ENCODE assay signal across 16 cellular contexts in genomic region chrX:66019310-66019652, GRCh38. TPM values are rescaled to one million over a fixed set of nuclear protein-coding genes. Genes with fewer than 3 reads are reported as not detected.
DNase-seq lines count a peak whose midpoint lies in the region; ATAC-seq lines count a peak whose summit lies in the region.
"Had no signal": no experiment of that assay in that cellular context is flagged by ENCODE, and none has a peak within 500 bp of the region (broad histone marks: within the 10 kb centered on the region; RNA-seq: fewer than 3 reads in every experiment).

No MANE protein-coding gene starts in this region.

- no peaks in the 10 kb centered on the region for H3K9me3 Mint-ChIP-seq in T-helper 2 cell treated with Interferon-gamma antibody and Interleukin-4, amounts not matched to agents 5 μg/mL and 100 μg/mL, for 36 hours
- H3K9me3 Mint-ChIP-seq in immature natural killer cell = no peaks in the 10 kb centered on the region
- peaks cover 2% of the 10 kb centered on the region for H3K9me3 Mint-ChIP-seq in stimulated activated memory B cell treated with anti-CD40 and anti-IgM and Interleukin-4, amounts not matched to agents 10 μg/mL and 1 μg/mL and 100 μg/mL, for 72 hours
- H3K9me3 Mint-ChIP-seq: GM23338 had no signal

- DNase-seq in T-helper 2 cell treated with Interferon-gamma antibody and Interleukin-4, amounts not matched to agents 5 μg/mL and 100 μg/mL, for 36 hours (ENCODE audit: low spot score) = no peak
- DNase-seq in T-helper 2 cell (no peak), T-helper 17 cell (no peak), immature natural killer cell (no peak), SKM-1 treated with dmso at 0.1 percent for 144 hours (lab: John Stamatoyannopoulos, UW; ENCODE audit: unreplicated experiment) (no peak)
- DNase-seq in stimulated activated CD8-positive, alpha-beta memory T cell treated with anti-CD3 and anti-CD28 coated beads, Interleukin-4, amount 100 ng/mL, for 48 hours = no peak
- DNase-seq: 8988T, DMS79, NCI-H1092 treated with DMSO at 0.1 percent for 48 hours, NCI-H1694 treated with DMSO at 0.1 percent for 48 hours, NCI-H446 had no signal

- H3K9me3 ChIP-seq in T-helper 17 cell (ENCODE audit: control insufficient read depth, low read length, poor library complexity, severe bottlenecking) = no peaks in the 10 kb centered on the region

- H3K27ac Mint-ChIP-seq in T-helper 2 cell treated with Interferon-gamma antibody and Interleukin-4, amounts not matched to agents 5 μg/mL and 100 μg/mL, for 36 hours = no peak overlapping the region
- H3K27ac Mint-ChIP-seq in T-helper 17 cell = peak overlapping the region; percentile 5
- peak overlapping the region in 5 of 6 donors; percentile 7 to 64 (median 25) for H3K27ac Mint-ChIP-seq in immature natural killer cell
- H3K27ac Mint-ChIP-seq in stimulated activated memory B cell treated with anti-CD40 and anti-IgM and Interleukin-4, amounts not matched to agents 10 μg/mL and 1 μg/mL and 100 μg/mL, for 72 hours = peak overlapping the region; percentile 92
- H3K27ac Mint-ChIP-seq: GM23338 had no signal

- H3K36me3 Mint-ChIP-seq in T-helper 2 cell treated with Interferon-gamma antibody and Interleukin-4, amounts not matched to agents 5 μg/mL and 100 μg/mL, for 36 hours (ENCODE audit: low read depth) = peaks cover 32% of the 10 kb centered on the region
- no peaks in the 10 kb centered on the region for H3K36me3 Mint-ChIP-seq in T-helper 17 cell (ENCODE audit: low read depth)
- H3K36me3 Mint-ChIP-seq in immature natural killer cell = peaks cover 0 to 6% (median 0%) of the 10 kb centered on the region in 3 donors
- H3K36me3 Mint-ChIP-seq in stimulated activated memory B cell treated with anti-CD40 and anti-IgM and Interleukin-4, amounts not matched to agents 10 μg/mL and 1 μg/mL and 100 μg/mL, for 72 hours = peaks cover 11% of the 10 kb centered on the region

- ATAC-seq in T-helper 17 cell (no peak), GM21619 (IDR thresholded peaks at IDR 0.05; ENCODE audit: unreplicated experiment) (no peak)
- ATAC-seq in stimulated activated memory B cell treated with anti-CD40 and anti-IgM and Interleukin-4, amounts not matched to agents 10 μg/mL and 1 μg/mL and 100 μg/mL, for 72 hours = no peak
- ATAC-seq: GM23338 had no signal

- H3K4me3 Mint-ChIP-seq in T-helper 2 cell treated with Interferon-gamma antibody and Interleukin-4, amounts not matched to agents 5 μg/mL and 100 μg/mL, for 36 hours = peak overlapping the region; percentile 84
- H3K4me3 Mint-ChIP-seq in T-helper 17 cell (peak overlapping the region; percentile 1), immature natural killer cell (peak overlapping the region in 2 of 5 donors; percentile 0 to 27)
- peak overlapping the region; percentile 48 for H3K4me3 Mint-ChIP-seq in stimulated activated memory B cell treated with anti-CD40 and anti-IgM and Interleukin-4, amounts not matched to agents 10 μg/mL and 1 μg/mL and 100 μg/mL, for 72 hours
- H3K4me3 Mint-ChIP-seq: GM23338 had no signal

- H3K4me1 Mint-ChIP-seq in T-helper 2 cell treated with Interferon-gamma antibody and Interleukin-4, amounts not matched to agents 5 μg/mL and 100 μg/mL, for 36 hours (ENCODE audit: low read depth) = peaks cover 64% of the 10 kb centered on the region
- H3K4me1 Mint-ChIP-seq in T-helper 17 cell (peaks cover 38% of the 10 kb centered on the region), immature natural killer cell (peaks cover 71 to 88% of the 10 kb centered on the region in 2 donors)
- peaks cover 84% of the 10 kb centered on the region for H3K4me1 Mint-ChIP-seq in stimulated activated memory B cell treated with anti-CD40 and anti-IgM and Interleukin-4, amounts not matched to agents 10 μg/mL and 1 μg/mL and 100 μg/mL, for 72 hours

- no peaks in the 10 kb centered on the region for H3K27me3 Mint-ChIP-seq in T-helper 2 cell treated with Interferon-gamma antibody and Interleukin-4, amounts not matched to agents 5 μg/mL and 100 μg/mL, for 36 hours (ENCODE audit: low read depth)
- no peaks in the 10 kb centered on the region for H3K27me3 Mint-ChIP-seq in T-helper 17 cell
- H3K27me3 Mint-ChIP-seq in immature natural killer cell (ENCODE audit: low read depth in 3 of 3) = peaks cover 0 to 7% (median 3%) of the 10 kb centered on the region in 3 donors
- H3K27me3 Mint-ChIP-seq in stimulated activated memory B cell treated with anti-CD40 and anti-IgM and Interleukin-4, amounts not matched to agents 10 μg/mL and 1 μg/mL and 100 μg/mL, for 72 hours = no peaks in the 10 kb centered on the region

RNA-seq across cellular contexts. Expression of gene VSIG4, which starts 20.6 kb away (rescaled TPM):
- under 1 TPM in 1 of 2 donors, not detected in 1; 0.60 TPM for total RNA-seq in T-helper 17 cell
- not detected for polyA plus RNA-seq in immature natural killer cell
- total RNA-seq: G401, GM23338, HT1080 had no signal
- polyA plus RNA-seq: GM23338 had no signal
